ENCODE assay signal across 25 cellular contexts in the genomic region with DNA sequence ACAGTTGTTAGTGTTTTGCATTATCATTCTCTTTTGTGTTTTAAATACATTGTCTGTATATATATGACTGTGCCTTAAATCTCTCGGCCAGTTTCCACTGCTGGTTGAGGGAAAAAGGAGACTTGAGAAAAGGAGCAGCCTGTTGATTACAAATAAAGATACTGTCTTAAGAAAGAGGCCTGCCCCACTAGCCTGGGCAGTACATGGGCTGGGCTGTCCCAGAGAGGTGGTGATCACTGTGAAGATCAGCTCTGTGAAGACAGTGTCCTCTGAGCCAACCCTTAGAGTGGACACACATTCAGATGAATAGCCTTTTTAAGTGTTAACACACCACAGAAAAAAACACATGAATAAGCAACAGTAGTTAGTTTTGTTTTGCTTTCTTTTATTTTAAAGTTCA. TPM values are rescaled to one million over a fixed set of nuclear protein-coding genes. Genes with fewer than 3 reads are reported as not detected.
"Had no signal": no experiment of that assay in that cellular context is flagged by ENCODE, and none has a peak within 500 bp of the region (broad histone marks: within the 10 kb centered on the region; RNA-seq: fewer than 3 reads in every experiment).

No MANE protein-coding gene starts in this region.

- H3K27me3 ChIP-seq: SJSA1 had no signal

- H3K27ac Mint-ChIP-seq: activated CD4-positive, alpha-beta memory T cell treated with anti-CD3 and anti-CD28 coated beads, Interleukin-2, amount 10 ng/mL, durations not matched to agents 7 days and 5 days; activated CD4-positive, alpha-beta T cell treated with anti-CD3 and anti-CD28 coated beads for 36 hours; activated naive CD4-positive, alpha-beta T cell treated with anti-CD3 and anti-CD28 coated beads, Interleukin-2, amount 10 ng/mL, durations not matched to agents 7 days and 5 days; activated naive CD8-positive, alpha-beta T cell treated with anti-CD3 and anti-CD28 coated beads for 36 hours; activated T-cell treated with anti-CD3 and anti-CD28 coated beads, Interleukin-2, amount 50 U/mL, for 72 hours; activated T-helper 2 cell treated with anti-CD3 and anti-CD28 coated beads, Interferon-gamma antibody, Interleukin-2, Interleukin-4, amounts not matched to agents 10 μg/mL and 5 μg/mL and 100 μg/mL, durations not matched to agents 14 hours and 24 hours and 36 hours; T-cell had no signal

- H3K27ac ChIP-seq: SJSA1, VCaP had no signal

- H3K9me3 Mint-ChIP-seq: activated CD4-positive, alpha-beta memory T cell treated with anti-CD3 and anti-CD28 coated beads, Interleukin-2, amount 10 ng/mL, durations not matched to agents 7 days and 5 days; activated naive CD4-positive, alpha-beta T cell treated with anti-CD3 and anti-CD28 coated beads, Interleukin-2, amount 10 ng/mL, durations not matched to agents 7 days and 5 days; activated naive CD8-positive, alpha-beta T cell treated with anti-CD3 and anti-CD28 coated beads for 36 hours; activated T-cell treated with anti-CD3 and anti-CD28 coated beads, Interleukin-2, amount 50 U/mL, for 72 hours; activated T-helper 2 cell treated with anti-CD3 and anti-CD28 coated beads, Interferon-gamma antibody, Interleukin-2, Interleukin-4, amounts not matched to agents 10 μg/mL and 5 μg/mL and 100 μg/mL, durations not matched to agents 14 hours and 24 hours and 36 hours; T-cell had no signal

- DNase-seq: activated CD4-positive, alpha-beta memory T cell treated with anti-CD3 and anti-CD28 coated beads, Interleukin-2, amount 10 ng/mL, durations not matched to agents 7 days and 5 days; activated CD4-positive, alpha-beta T cell treated with anti-CD3 and anti-CD28 coated beads for 36 hours; activated CD4-positive, alpha-beta T cell treated with anti-CD3 and anti-CD28 coated beads, Interleukin-2, amount 50 U/mL, for 1 hour; activated gamma-delta T cell treated with Interleukin-2 at 50 U/mL for 16 hours; activated naive CD4-positive, alpha-beta T cell treated with anti-CD3 and anti-CD28 coated beads, Interleukin-2, amount 10 ng/mL, durations not matched to agents 7 days and 5 days; activated naive CD8-positive, alpha-beta T cell treated with anti-CD3 and anti-CD28 coated beads for 36 hours; activated T-cell treated with anti-CD3 and anti-CD28 coated beads, Interleukin-2, amount 50 U/mL, for 72 hours; cerebellar nuclear complex; Kasumi-1; KBM-7; NCI-H1048; NCI-H146; NCI-H1930; NCI-H2171 treated with DMSO at 0.1 percent for 48 hours; NCI-H226; NCI-H526; PC-3; SHP77; T-cell; T-helper 2 cell; T1000 had no signal

- ATAC-seq: activated CD4-positive, alpha-beta T cell treated with anti-CD3 and anti-CD28 coated beads for 36 hours; activated T-cell treated with anti-CD3 and anti-CD28 coated beads, Interleukin-2, amount 50 U/mL, for 72 hours; PC-3; T-cell had no signal

- H3K36me3 ChIP-seq: SJSA1 had no signal

- H3K4me3 Mint-ChIP-seq: activated CD4-positive, alpha-beta memory T cell treated with anti-CD3 and anti-CD28 coated beads, Interleukin-2, amount 10 ng/mL, durations not matched to agents 7 days and 5 days; activated CD4-positive, alpha-beta T cell treated with anti-CD3 and anti-CD28 coated beads for 36 hours; activated naive CD4-positive, alpha-beta T cell treated with anti-CD3 and anti-CD28 coated beads, Interleukin-2, amount 10 ng/mL, durations not matched to agents 7 days and 5 days; activated naive CD8-positive, alpha-beta T cell treated with anti-CD3 and anti-CD28 coated beads for 36 hours; activated T-cell treated with anti-CD3 and anti-CD28 coated beads, Interleukin-2, amount 50 U/mL, for 72 hours; T-cell had no signal

- H3K4me1 Mint-ChIP-seq: activated CD4-positive, alpha-beta memory T cell treated with anti-CD3 and anti-CD28 coated beads, Interleukin-2, amount 10 ng/mL, durations not matched to agents 7 days and 5 days; activated CD4-positive, alpha-beta T cell treated with anti-CD3 and anti-CD28 coated beads for 36 hours; activated naive CD4-positive, alpha-beta T cell treated with anti-CD3 and anti-CD28 coated beads, Interleukin-2, amount 10 ng/mL, durations not matched to agents 7 days and 5 days; activated naive CD8-positive, alpha-beta T cell treated with anti-CD3 and anti-CD28 coated beads for 36 hours; T-cell had no signal

- H3K4me1 ChIP-seq: SJSA1 had no signal

- H3K4me3 ChIP-seq: SJSA1 had no signal

- H3K9me3 ChIP-seq: SJSA1 had no signal

RNA-seq across cellular contexts. Expression of a gene that starts 10.0 kb away (rescaled TPM):
- total RNA-seq: activated CD4-positive, alpha-beta T cell treated with anti-CD3 and anti-CD28 coated beads for 36 hours; activated naive CD8-positive, alpha-beta T cell treated with anti-CD3 and anti-CD28 coated beads for 36 hours; activated T-helper 2 cell treated with anti-CD3 and anti-CD28 coated beads, Interferon-gamma antibody, Interleukin-2, Interleukin-4, amounts not matched to agents 10 μg/mL and 5 μg/mL and 100 μg/mL, durations not matched to agents 14 hours and 24 hours and 36 hours; cardiac septum; T-cell had no signal
